ENCODE assay signal across 8 cellular contexts in genomic region chr5:98769006-98769255, GRCh38. TPM values are rescaled to one million over a fixed set of nuclear protein-coding genes. Genes with fewer than 3 reads are reported as not detected.
DNase-seq lines count a peak whose midpoint lies in the region; ATAC-seq and TF ChIP-seq lines count a peak whose summit lies in the region.

No MANE protein-coding gene starts in this region.

- H3K4me2 ChIP-seq in neural progenitor cell = peak overlapping the region; percentile 93

- H3K27me3 ChIP-seq in HUES48 (ENCODE audit: control insufficient read depth, insufficient read depth, low read length) (peaks cover 31% of the 10 kb centered on the region), neural progenitor cell (no peaks in the 10 kb centered on the region), vagina (no peaks in the 10 kb centered on the region)

- no peaks in the 10 kb centered on the region for H3K36me3 Mint-ChIP-seq in neural progenitor cell

- H3K27ac Mint-ChIP-seq in neural progenitor cell = no peak overlapping the region

- ATAC-seq in GM19328 (IDR thresholded peaks at IDR 0.05; ENCODE audit: unreplicated experiment) = no peak

- peak; percentile 27 for DNase-seq in activated T-cell treated with anti-CD3 and anti-CD28 coated beads for 4 hours
- no peak for DNase-seq in fibroblast of mammary gland (ENCODE audit: low read depth)
- DNase-seq in neural progenitor cell (ENCODE audit: low spot score) = peak; percentile 91
- DNase-seq in vagina (ENCODE audit: extremely low spot score in 2 of 2) = no peak
- no peak for DNase-seq in NCI-H2227 (lab: John Stamatoyannopoulos, UW; ENCODE audit: unreplicated experiment)
- DNase-seq in MV-4-11 (lab: John Stamatoyannopoulos, UW) = no peak

- peak overlapping the region; percentile 99 for H3K4me3 Mint-ChIP-seq in neural progenitor cell

- H3K9me3 ChIP-seq in HUES48 (ENCODE audit: control insufficient read depth, insufficient read depth, low read length) = no peaks in the 10 kb centered on the region
- H3K9me3 ChIP-seq in neural progenitor cell (ENCODE audit: low read depth) = no peaks in the 10 kb centered on the region
- no peaks in the 10 kb centered on the region for H3K9me3 ChIP-seq in vagina

- H3K4me1 Mint-ChIP-seq in neural progenitor cell = peaks cover 28% of the 10 kb centered on the region

- TF ChIP-seq CTCF in fibroblast of mammary gland (conservative IDR thresholded peaks at IDR 0.05; ENCODE audit: control insufficient read depth, insufficient read depth, low read depth, low read length) (peak; percentile 49), neural progenitor cell (IDR thresholded peaks at IDR 0.05) (peak; percentile 77), vagina (IDR thresholded peaks at IDR 0.05) (peak; percentile 3 to 57 (median 47))

- H3F3A ChIP-seq in neural progenitor cell (ENCODE audit: low read depth) = peaks cover 57% of the 10 kb centered on the region

- intact Hi-C loops in vagina (cut with DNase I) = no loop called here

- H3K9ac ChIP-seq in HUES48 (ENCODE audit: low read depth, low read length) (peak overlapping the region; percentile 67; the same call in 1 of the 2 replicates), neural progenitor cell (no peak overlapping the region)

- peaks cover 14% of the 10 kb centered on the region for H4K20me1 ChIP-seq in neural progenitor cell (ENCODE audit: low read depth)

- peaks cover 10% of the 10 kb centered on the region for H3K27me3 Mint-ChIP-seq in neural progenitor cell (ENCODE audit: insufficient read depth, low read depth)

- H3K9me3 Mint-ChIP-seq in neural progenitor cell = no peaks in the 10 kb centered on the region

- peaks cover 30% of the 10 kb centered on the region for H3K4me1 ChIP-seq in HUES48 (ENCODE audit: control insufficient read depth, insufficient read depth, low read length)
- peaks cover 21% of the 10 kb centered on the region for H3K4me1 ChIP-seq in neural progenitor cell
- peaks cover 28% of the 10 kb centered on the region for H3K4me1 ChIP-seq in vagina

- no peaks in the 10 kb centered on the region for H3K36me3 ChIP-seq in HUES48 (ENCODE audit: control insufficient read depth, insufficient read depth, low read length)
- no peaks in the 10 kb centered on the region for H3K36me3 ChIP-seq in neural progenitor cell
- no peaks in the 10 kb centered on the region for H3K36me3 ChIP-seq in vagina

- H2AFZ ChIP-seq in neural progenitor cell (replicated peaks) = peak overlapping the region; percentile 86

- TF ChIP-seq POLR2A in vagina (IDR thresholded peaks at IDR 0.05) = no peak

- H3K4me3 ChIP-seq in HUES48 (ENCODE audit: low read depth, low read length) (peak overlapping the region; percentile 78), fibroblast of mammary gland (ENCODE audit: control insufficient read depth, low read depth, low read length) (peak overlapping the region; percentile 93), neural progenitor cell (peak overlapping the region; percentile 89), vagina (peak overlapping the region; percentile 59 to 78)

- peaks cover 35% of the 10 kb centered on the region for H3K79me2 ChIP-seq in neural progenitor cell (ENCODE audit: low read depth)

- H3K27ac ChIP-seq in HUES48 (ENCODE audit: low read depth, low read length) = peak overlapping the region; percentile 72
- no peak overlapping the region for H3K27ac ChIP-seq in neural progenitor cell
- peak overlapping the region; percentile 53 for H3K27ac ChIP-seq in vagina

RNA-seq across cellular contexts. Expression of gene RGMB, which starts 4.5 kb away (rescaled TPM):
- total RNA-seq in neural progenitor cell (ENCODE audit: low replicate concordance) = 27.4 and 33.8 TPM in 2 replicates
- 39.0 TPM for total RNA-seq in vagina

Comparison
In these comparisons a context has a peak if more than half of its experiments do, and no peak if none do; other contexts are left out.
1. DNase-seq: peak in activated T-cell treated with anti-CD3 and anti-CD28 coated beads for 4 hours (single experiment) and neural progenitor cell (single experiment); none in fibroblast of mammary gland (single experiment), vagina (0 of 2), NCI-H2227 (single experiment) and MV-4-11 (single experiment).
2. Peak in every context shown above with its lines, with median percentiles within 50 percentile points of each other: H3K4me3 ChIP-seq and CTCF ChIP-seq.